Comparison of ENCODE assay signal across 26 cellular contexts in the genomic region with DNA sequence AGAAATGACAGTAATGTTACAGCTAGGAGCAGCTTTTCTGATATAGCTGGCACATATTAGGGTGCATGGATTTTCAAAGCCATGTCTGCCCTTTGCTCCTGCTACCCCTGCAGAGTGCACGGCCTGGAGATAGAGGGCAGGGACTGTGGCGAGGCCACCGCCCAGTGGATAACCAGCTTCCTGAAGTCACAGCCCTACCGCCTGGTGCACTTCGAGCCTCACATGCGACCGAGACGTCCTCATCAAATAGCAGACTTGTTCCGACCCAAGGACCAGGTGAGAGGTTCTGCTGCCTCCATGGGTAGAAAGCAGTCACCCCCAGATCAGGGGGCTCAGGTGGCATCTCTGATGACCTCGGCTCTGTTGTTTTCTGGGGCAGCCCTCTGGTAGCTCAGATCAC. TPM values are rescaled to one million over a fixed set of nuclear protein-coding genes. Genes with fewer than 3 reads are reported as not detected.
"Had no signal": no experiment of that assay in that cellular context is flagged by ENCODE, and none has a peak within 500 bp of the region (broad histone marks: within the 10 kb centered on the region; RNA-seq: fewer than 3 reads in every experiment).

No MANE protein-coding gene starts in this region.

- H3K36me3 Mint-ChIP-seq: activated naive CD4-positive, alpha-beta T cell treated with anti-CD3 and anti-CD28 coated beads, Interleukin-2, amount 50 U/mL, for 72 hours; brain had no signal

- DNase-seq: activated CD4-positive, alpha-beta T cell treated with anti-CD3 and anti-CD28 coated beads for 1 hour; activated CD4-positive, alpha-beta T cell treated with anti-CD3 and anti-CD28 coated beads, Interleukin-2, amount 50 U/mL, for 1 hour; activated CD8-positive, alpha-beta memory T cell treated with anti-CD3 and anti-CD28 coated beads, Interleukin-2, amount 50 U/mL, for 4 hours; activated CD8-positive, alpha-beta T cell treated with anti-CD3 and anti-CD28 coated beads, Interleukin-2, amount 10 ng/mL, durations not matched to agents 7 days and 5 days; activated T-cell treated with anti-CD3 and anti-CD28 coated beads, Interleukin-2, amount 50 U/mL, for 24 hours; aorta; caudate nucleus; dermis blood vessel endothelial cell; effector CD8-positive, alpha-beta T cell; erythroblast; foreskin fibroblast; kidney; left lung; mammary epithelial cell; nephron progenitor cell; stimulated activated CD4-positive, alpha-beta T cell treated with anti-CD3 and anti-CD28 coated beads, Interleukin-4, amount 100 ng/mL, for 1 hour; stimulated activated naive CD4-positive, alpha-beta T cell treated with Interleukin-2 at 50 U/mL for 16 hours; SW 1271; T-helper 17 cell; WERI-Rb-1 had no signal

- H3K27me3 Mint-ChIP-seq: activated T-cell treated with anti-CD3 and anti-CD28 coated beads, Interleukin-2, amount 50 U/mL, for 24 hours had no signal

- ATAC-seq: activated CD8-positive, alpha-beta T cell treated with anti-CD3 and anti-CD28 coated beads, Interleukin-2, amount 10 ng/mL, durations not matched to agents 7 days and 5 days; activated naive CD4-positive, alpha-beta T cell treated with anti-CD3 and anti-CD28 coated beads, Interleukin-2, amount 50 U/mL, for 72 hours; activated T-helper 17 cell treated with anti-CD3 and anti-CD28 coated beads, Interleukin-2, amount 50 U/mL, for 72 hours; left lung; sciatic nerve; T-helper 17 cell had no signal

- H3K9me3 Mint-ChIP-seq: activated naive CD4-positive, alpha-beta T cell treated with anti-CD3 and anti-CD28 coated beads, Interleukin-2, amount 50 U/mL, for 72 hours; activated T-cell treated with anti-CD3 and anti-CD28 coated beads, Interleukin-2, amount 50 U/mL, for 24 hours; activated T-helper 17 cell treated with anti-CD3 and anti-CD28 coated beads, Interleukin-2, amount 50 U/mL, for 72 hours; brain; mesothelial cell of epicardium; nephron progenitor cell had no signal

- H3K27me3 ChIP-seq: left lung had no signal

- H3K4me3 Mint-ChIP-seq: activated CD8-positive, alpha-beta T cell treated with anti-CD3 and anti-CD28 coated beads, Interleukin-2, amount 10 ng/mL, durations not matched to agents 7 days and 5 days; activated T-cell treated with anti-CD3 and anti-CD28 coated beads, Interleukin-2, amount 50 U/mL, for 24 hours; activated T-helper 17 cell treated with anti-CD3 and anti-CD28 coated beads, Interleukin-2, amount 50 U/mL, for 72 hours; brain; mesothelial cell of epicardium; nephron progenitor cell; T-helper 17 cell had no signal

- H3K4me3 ChIP-seq: left lung had no signal

- H3K27ac ChIP-seq: left lung, parathyroid adenoma, WERI-Rb-1 had no signal

- H3K27ac Mint-ChIP-seq: activated CD8-positive, alpha-beta T cell treated with anti-CD3 and anti-CD28 coated beads, Interleukin-2, amount 10 ng/mL, durations not matched to agents 7 days and 5 days; activated naive CD4-positive, alpha-beta T cell treated with anti-CD3 and anti-CD28 coated beads, Interleukin-2, amount 50 U/mL, for 72 hours; activated T-cell treated with anti-CD3 and anti-CD28 coated beads, Interleukin-2, amount 50 U/mL, for 24 hours; activated T-helper 17 cell treated with anti-CD3 and anti-CD28 coated beads, Interleukin-2, amount 50 U/mL, for 72 hours; brain; mesothelial cell of epicardium; nephron progenitor cell; T-helper 17 cell had no signal

- H3K4me1 Mint-ChIP-seq: activated T-helper 17 cell treated with anti-CD3 and anti-CD28 coated beads, Interleukin-2, amount 50 U/mL, for 72 hours; mesothelial cell of epicardium; T-helper 17 cell had no signal

- H3K9me3 ChIP-seq: left lung had no signal

RNA-seq across cellular contexts. Expression of a gene that starts 9.8 kb away (rescaled TPM):
- total RNA-seq: activated CD8-positive, alpha-beta T cell treated with anti-CD3 and anti-CD28 coated beads, Interleukin-2, amount 10 ng/mL, durations not matched to agents 7 days and 5 days; activated naive CD4-positive, alpha-beta T cell treated with anti-CD3 and anti-CD28 coated beads, Interleukin-2, amount 50 U/mL, for 72 hours had no signal

RNA-seq across cellular contexts. Expression of a gene that starts 48.4 kb away (rescaled TPM):
- total RNA-seq: activated CD8-positive, alpha-beta T cell treated with anti-CD3 and anti-CD28 coated beads, Interleukin-2, amount 10 ng/mL, durations not matched to agents 7 days and 5 days; activated naive CD4-positive, alpha-beta T cell treated with anti-CD3 and anti-CD28 coated beads, Interleukin-2, amount 50 U/mL, for 72 hours; activated T-helper 17 cell treated with anti-CD3 and anti-CD28 coated beads, Interleukin-2, amount 50 U/mL, for 72 hours had no signal
